Comparison of ENCODE assay signal across 8 cellular contexts in genomic region chr1:75203415-75204277, GRCh38.
DNase-seq lines count a peak whose midpoint lies in the region; ATAC-seq, FAIRE-seq and TF ChIP-seq lines count a peak whose summit lies in the region.

No MANE protein-coding gene starts in this region.

- H3K27ac Mint-ChIP-seq in WTC11: no peak overlapping the region

- intact Hi-C loops in thyroid gland (cut with DNase I): no loop called here

- H3K4me1 Mint-ChIP-seq in WTC11: peaks cover 14% of the 10 kb centered on the region

- peak; percentile 86 for ATAC-seq in HG02852 (IDR thresholded peaks at IDR 0.05; ENCODE audit: unreplicated experiment)
- ATAC-seq in WTC11: peak; percentile 89

- POLR2A ChIA-PET in WTC11 (lab: Charles Lee): no interaction called here

- H3K27me3 Mint-ChIP-seq in WTC11 (ENCODE audit: low read depth): no peaks in the 10 kb centered on the region

- CTCF ChIA-PET in WTC11 (lab: Charles Lee): interaction anchor here (1.1 to 3.2 kb wide), 9 partner anchors 11 to 438 kb away, joined by 3 to 25 read pairs (median 6); no protein-coding TSS in a partner anchor

- H3K9me3 Mint-ChIP-seq in WTC11: no peaks in the 10 kb centered on the region

- no peaks in the 10 kb centered on the region for H3K4me1 ChIP-seq in iPS DF 6.9 (ENCODE audit: control insufficient read depth, insufficient read depth, low read length)
- H3K4me1 ChIP-seq in thyroid gland: no peaks in the 10 kb centered on the region

- peak; percentile 80 for FAIRE-seq in GM18507 (lab: Jason Lieb, UNC)

- H3K4me3 ChIP-seq in iPS DF 6.9 (ENCODE audit: low read length) (no peak overlapping the region), thyroid gland (replicated peaks in 1 of 3) (no peak overlapping the region)

- no CpG with 5 or more reads among the region's 8 CpGs for WGBS in iPS DF 6.9 (ENCODE audit: insufficient coverage, insufficient read length)
- 30 to 35% methylated on average over 8 of the region's 8 CpGs for WGBS in thyroid gland, 2 donors

- DNase-seq in AML-193 (lab: John Stamatoyannopoulos, UW) (peak; percentile 46 to 48), GM18507 (ENCODE audit: extremely low spot score, insufficient read length, low read depth) (no peak), NCI-H1694 (lab: John Stamatoyannopoulos, UW) (peak; percentile 53), WTC11 (ENCODE audit: low spot score) (peak; percentile 14), iPS DF 6.9 (ENCODE audit: low read depth, low spot score) (peak; percentile 18), thyroid gland (no peak)
- no peak for DNase-seq in stimulated activated naive CD4-positive, alpha-beta T cell treated with Interleukin-2 at 50 U/mL for 16 hours (lab: John Stamatoyannopoulos, UW)

- TF ChIP-seq POLR2A in thyroid gland (IDR thresholded peaks at IDR 0.05): no peak

- H3K4me3 Mint-ChIP-seq in WTC11: no peak overlapping the region

- H3K9me3 ChIP-seq in iPS DF 6.9 (ENCODE audit: control insufficient read depth, insufficient read depth, low read length): no peaks in the 10 kb centered on the region
- no peaks in the 10 kb centered on the region for H3K9me3 ChIP-seq in thyroid gland

- H3K36me3 Mint-ChIP-seq in WTC11: no peaks in the 10 kb centered on the region

- H3K27me3 ChIP-seq in iPS DF 6.9 (ENCODE audit: control insufficient read depth, insufficient read depth, low read length) (no peaks in the 10 kb centered on the region), thyroid gland (no peaks in the 10 kb centered on the region)

- peak; percentile 61; the same call in 1 of the 2 replicates for TF ChIP-seq CTCF in WTC11 (IDR thresholded peaks at IDR 0.05)
- peak; percentile 49 to 97 (median 64) for TF ChIP-seq CTCF in thyroid gland (IDR thresholded peaks at IDR 0.05)

- H3K27ac ChIP-seq in iPS DF 6.9 (ENCODE audit: low read length): no peak overlapping the region
- no peak overlapping the region for H3K27ac ChIP-seq in thyroid gland

- H3K36me3 ChIP-seq in iPS DF 6.9 (ENCODE audit: control insufficient read depth, insufficient read depth, low read length) (no peaks in the 10 kb centered on the region), thyroid gland (no peaks in the 10 kb centered on the region)

TF ChIP-seq in WTC11, 78 proteins besides CTCF, POLR2A, EP300 and RAD21:
- no peak for TF ChIP-seq STAT6 (CRISPR knock-in tag; conservative IDR thresholded peaks at IDR 0.05; ENCODE audit: low read depth)
TF ChIP-seq in WTC11: peak in this region for 0.

Comparison
In these comparisons a context has a peak if more than half of its experiments do, and no peak if none do; other contexts are left out.
1. DNase-seq: peak in AML-193 (2 of 2), NCI-H1694 (single experiment), WTC11 (single experiment) and iPS DF 6.9 (single experiment); none in GM18507 (single experiment), thyroid gland (0 of 2) and stimulated activated naive CD4-positive, alpha-beta T cell treated with Interleukin-2 at 50 U/mL for 16 hours (single experiment).